In genomic region chr2:50591021-50591420, GRCh38 we compare ENCODE assay signal across 28 cellular contexts.
"Had no signal": no experiment of that assay in that cellular context is flagged by ENCODE, and none has a peak within 500 bp of the region (broad histone marks: within the 10 kb centered on the region; RNA-seq: fewer than 3 reads in every experiment).

No MANE protein-coding gene starts in this region.

- H3K27me3 Mint-ChIP-seq: stimulated activated memory B cell treated with anti-CD40 and anti-IgM and Interleukin-4, amounts not matched to agents 10 μg/mL and 1 μg/mL and 100 μg/mL, for 72 hours; stimulated activated naive B cell treated with anti-CD40 and anti-IgM and Interleukin-4, amounts not matched to agents 10 μg/mL and 1 μg/mL and 100 μg/mL, for 72 hours; stimulated activated naive CD8-positive, alpha-beta T cell treated with anti-CD3 and anti-CD28 coated beads, Interleukin-15, amount 100 ng/mL, for 72 hours; stimulated activated naive CD8-positive, alpha-beta T cell treated with anti-CD3 and anti-CD28 coated beads, Interleukin-15, Interleukin-2, amounts not matched to agents 100 ng/mL and 50 ng/mL, for 24 hours; type B pancreatic cell had no signal

- H3K4me1 Mint-ChIP-seq: stimulated activated effector memory CD8-positive, alpha-beta T cell treated with anti-CD3 and anti-CD28 coated beads, Interleukin-12 subunit alpha, Interleukin-12 subunit beta, amount 100 ng/mL, for 72 hours; stimulated activated memory B cell treated with anti-CD40 and anti-IgM and Interleukin-4, amounts not matched to agents 10 μg/mL and 1 μg/mL and 100 μg/mL, for 72 hours; stimulated activated naive B cell treated with anti-CD40 and anti-IgM and Interleukin-4, amounts not matched to agents 10 μg/mL and 1 μg/mL and 100 μg/mL, for 72 hours; stimulated activated naive CD8-positive, alpha-beta T cell treated with anti-CD3 and anti-CD28 coated beads, Interleukin-15, amount 100 ng/mL, for 72 hours had no signal

- H3K36me3 Mint-ChIP-seq: stimulated activated effector memory CD8-positive, alpha-beta T cell treated with anti-CD3 and anti-CD28 coated beads, Interleukin-12 subunit alpha, Interleukin-12 subunit beta, amount 100 ng/mL, for 72 hours; stimulated activated memory B cell treated with anti-CD40 and anti-IgM and Interleukin-4, amounts not matched to agents 10 μg/mL and 1 μg/mL and 100 μg/mL, for 72 hours; stimulated activated naive B cell treated with anti-CD40 and anti-IgM and Interleukin-4, amounts not matched to agents 10 μg/mL and 1 μg/mL and 100 μg/mL, for 72 hours; type B pancreatic cell had no signal

- DNase-seq: stimulated activated CD4-positive, alpha-beta T cell treated with anti-CD3 and anti-CD28 coated beads, Interleukin-2, amount 100 ng/mL, for 48 hours; stimulated activated CD4-positive, alpha-beta T cell treated with anti-CD3 and anti-CD28 coated beads, Interleukin-4, amount 100 ng/mL, for 1 hour; stimulated activated CD4-positive, alpha-beta T cell treated with anti-CD3 and anti-CD28 coated beads, Interleukin-4, amount 100 ng/mL, for 24 hours; stimulated activated CD4-positive, alpha-beta T cell treated with anti-CD3 and anti-CD28 coated beads, Interleukin-4, amount 100 ng/mL, for 4 hours; stimulated activated CD8-positive, alpha-beta memory T cell treated with anti-CD3 and anti-CD28 coated beads, Interleukin-4, amount 100 ng/mL, for 48 hours; stimulated activated naive B cell treated with anti-CD40 and anti-IgM and Interleukin-4, amounts not matched to agents 10 μg/mL and 1 μg/mL and 100 μg/mL, for 72 hours; stimulated activated naive CD4-positive, alpha-beta T cell; stimulated activated naive CD4-positive, alpha-beta T cell treated with Interleukin-2 at 50 U/mL for 16 hours; stimulated activated naive CD8-positive, alpha-beta T cell treated with anti-CD3 and anti-CD28 coated beads, Interleukin-15, amount 100 ng/mL, for 72 hours; stimulated activated naive CD8-positive, alpha-beta T cell treated with anti-CD3 and anti-CD28 coated beads, Interleukin-15, Interleukin-2, amounts not matched to agents 100 U/mL and 50 U/mL, for 24 hours; stomach; testis; thyroid gland; tibial artery; transverse colon; trophoblast cell; upper lobe of right lung had no signal

- H3K9me3 ChIP-seq: stomach, suprapubic skin, testis, thoracic aorta, thyroid gland, tibial artery, tibial nerve, transverse colon, upper lobe of left lung, upper lobe of right lung, uterus, vagina had no signal

- H3K4me3 ChIP-seq: stomach, suprapubic skin, testis, thoracic aorta, thyroid gland, tibial artery, tibial nerve, transverse colon, upper lobe of left lung, upper lobe of right lung, uterus, vagina had no signal

- H3K36me3 ChIP-seq: stomach, suprapubic skin, thoracic aorta, thyroid gland, tibial artery, tibial nerve, transverse colon, upper lobe of left lung, upper lobe of right lung, uterus, vagina had no signal

- H3K4me1 ChIP-seq: stomach, suprapubic skin, testis, thyroid gland, tibial artery, transverse colon, upper lobe of left lung, upper lobe of right lung, uterus, vagina had no signal

- H3K4me3 Mint-ChIP-seq: stimulated activated effector memory CD8-positive, alpha-beta T cell treated with anti-CD3 and anti-CD28 coated beads, Interleukin-12 subunit alpha, Interleukin-12 subunit beta, amount 100 ng/mL, for 72 hours; stimulated activated memory B cell treated with anti-CD40 and anti-IgM and Interleukin-4, amounts not matched to agents 10 μg/mL and 1 μg/mL and 100 μg/mL, for 72 hours; stimulated activated naive B cell treated with anti-CD40 and anti-IgM and Interleukin-4, amounts not matched to agents 10 μg/mL and 1 μg/mL and 100 μg/mL, for 72 hours; stimulated activated naive CD8-positive, alpha-beta T cell treated with anti-CD3 and anti-CD28 coated beads, Interleukin-15, amount 100 ng/mL, for 72 hours; stimulated activated naive CD8-positive, alpha-beta T cell treated with anti-CD3 and anti-CD28 coated beads, Interleukin-15, Interleukin-2, amounts not matched to agents 100 ng/mL and 50 ng/mL, for 24 hours; type B pancreatic cell had no signal

- H3K27me3 ChIP-seq: stomach, suprapubic skin, testis, thyroid gland, tibial artery, tibial nerve, transverse colon, upper lobe of left lung, upper lobe of right lung, uterus, vagina had no signal

- H3K27ac Mint-ChIP-seq: stimulated activated effector memory CD8-positive, alpha-beta T cell treated with anti-CD3 and anti-CD28 coated beads, Interleukin-12 subunit alpha, Interleukin-12 subunit beta, amount 100 ng/mL, for 72 hours; stimulated activated memory B cell treated with anti-CD40 and anti-IgM and Interleukin-4, amounts not matched to agents 10 μg/mL and 1 μg/mL and 100 μg/mL, for 72 hours; stimulated activated naive B cell treated with anti-CD40 and anti-IgM and Interleukin-4, amounts not matched to agents 10 μg/mL and 1 μg/mL and 100 μg/mL, for 72 hours; stimulated activated naive CD8-positive, alpha-beta T cell treated with anti-CD3 and anti-CD28 coated beads, Interleukin-15, amount 100 ng/mL, for 72 hours; stimulated activated naive CD8-positive, alpha-beta T cell treated with anti-CD3 and anti-CD28 coated beads, Interleukin-15, Interleukin-2, amounts not matched to agents 100 ng/mL and 50 ng/mL, for 24 hours; type B pancreatic cell had no signal

- FAIRE-seq: urothelium cell line had no signal

- H3K27ac ChIP-seq: stomach, suprapubic skin, testis, thoracic aorta, thyroid gland, tibial artery, transverse colon, upper lobe of left lung, upper lobe of right lung, uterus, vagina had no signal

- H3K9me3 Mint-ChIP-seq: stimulated activated memory B cell treated with anti-CD40 and anti-IgM and Interleukin-4, amounts not matched to agents 10 μg/mL and 1 μg/mL and 100 μg/mL, for 72 hours; stimulated activated naive B cell treated with anti-CD40 and anti-IgM and Interleukin-4, amounts not matched to agents 10 μg/mL and 1 μg/mL and 100 μg/mL, for 72 hours; type B pancreatic cell had no signal
